1 cellular context compared by ENCODE assay signal in the genomic region with DNA sequence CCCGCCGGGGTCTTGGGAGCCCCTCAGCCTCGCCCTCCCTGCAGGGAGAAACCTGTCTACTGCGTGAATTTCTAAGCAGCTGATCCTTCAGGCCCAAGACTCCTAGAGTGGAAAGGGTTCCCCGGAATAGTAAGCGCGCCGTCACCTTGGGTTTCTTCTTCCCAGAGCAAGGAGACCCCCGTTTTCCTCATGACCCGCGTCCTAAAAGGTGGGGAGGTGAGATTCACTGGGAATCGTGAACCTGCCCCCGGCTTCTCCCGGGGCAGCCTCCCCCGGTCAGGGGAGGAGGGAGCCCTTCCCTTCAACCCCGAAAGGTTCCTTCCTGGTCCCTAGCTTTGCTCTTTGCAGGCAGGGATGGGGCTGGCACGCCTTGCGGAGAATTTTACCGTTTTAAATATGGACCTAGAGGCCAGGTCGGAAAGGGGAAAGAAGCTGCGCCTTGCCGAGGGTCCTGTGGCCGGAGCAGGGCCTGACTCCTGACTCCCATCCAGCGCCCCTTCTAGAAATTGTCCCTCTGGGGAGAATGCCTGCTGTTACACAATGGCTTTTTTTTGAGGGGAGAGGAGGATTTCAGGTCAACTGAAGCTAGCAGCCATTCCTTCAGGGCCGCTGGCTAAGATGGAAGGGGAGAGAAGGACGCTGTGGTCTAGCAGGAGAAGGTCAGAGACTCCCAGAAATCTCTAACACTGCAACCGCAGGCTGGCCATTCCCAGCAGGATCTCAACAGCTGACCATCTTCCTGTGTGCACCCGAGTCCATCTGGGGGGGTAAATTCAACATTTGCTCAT.
TF ChIP-seq lines count a peak whose summit lies in the region.

No MANE protein-coding gene starts in this region.

TF ChIP-seq in WTC11, 78 proteins besides CTCF, POLR2A, EP300 and RAD21 (continued from another document):
- TF ChIP-seq, protein P1, sequence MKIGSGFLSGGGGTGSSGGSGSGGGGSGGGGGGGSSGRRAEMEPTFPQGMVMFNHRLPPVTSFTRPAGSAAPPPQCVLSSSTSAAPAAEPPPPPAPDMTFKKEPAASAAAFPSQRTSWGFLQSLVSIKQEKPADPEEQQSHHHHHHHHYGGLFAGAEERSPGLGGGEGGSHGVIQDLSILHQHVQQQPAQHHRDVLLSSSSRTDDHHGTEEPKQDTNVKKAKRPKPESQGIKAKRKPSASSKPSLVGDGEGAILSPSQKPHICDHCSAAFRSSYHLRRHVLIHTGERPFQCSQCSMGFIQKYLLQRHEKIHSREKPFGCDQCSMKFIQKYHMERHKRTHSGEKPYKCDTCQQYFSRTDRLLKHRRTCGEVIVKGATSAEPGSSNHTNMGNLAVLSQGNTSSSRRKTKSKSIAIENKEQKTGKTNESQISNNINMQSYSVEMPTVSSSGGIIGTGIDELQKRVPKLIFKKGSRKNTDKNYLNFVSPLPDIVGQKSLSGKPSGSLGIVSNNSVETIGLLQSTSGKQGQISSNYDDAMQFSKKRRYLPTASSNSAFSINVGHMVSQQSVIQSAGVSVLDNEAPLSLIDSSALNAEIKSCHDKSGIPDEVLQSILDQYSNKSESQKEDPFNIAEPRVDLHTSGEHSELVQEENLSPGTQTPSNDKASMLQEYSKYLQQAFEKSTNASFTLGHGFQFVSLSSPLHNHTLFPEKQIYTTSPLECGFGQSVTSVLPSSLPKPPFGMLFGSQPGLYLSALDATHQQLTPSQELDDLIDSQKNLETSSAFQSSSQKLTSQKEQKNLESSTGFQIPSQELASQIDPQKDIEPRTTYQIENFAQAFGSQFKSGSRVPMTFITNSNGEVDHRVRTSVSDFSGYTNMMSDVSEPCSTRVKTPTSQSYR (CRISPR knock-in tag; IDR thresholded peaks at IDR 0.05): no peak
- TF ChIP-seq TP53 (CRISPR knock-in tag; IDR thresholded peaks at IDR 0.05) (no peak), NFATC4 (CRISPR knock-in tag; IDR thresholded peaks at IDR 0.05) (no peak), ZNF425 (CRISPR knock-in tag; conservative IDR thresholded peaks at IDR 0.05) (no peak), ZNF263 (CRISPR knock-in tag; IDR thresholded peaks at IDR 0.05; ENCODE audit: low read depth) (no peak), ZNF219 (CRISPR knock-in tag; IDR thresholded peaks at IDR 0.05; ENCODE audit: borderline replicate concordance) (no peak), TEAD1 (CRISPR knock-in tag; IDR thresholded peaks at IDR 0.05) (no peak), NFYB (CRISPR knock-in tag; conservative IDR thresholded peaks at IDR 0.05; ENCODE audit: low read depth) (no peak)
